ENCODE assay signal across 8 cellular contexts in genomic region chr3:141401584-141402475, GRCh38. TPM values are rescaled to one million over a fixed set of nuclear protein-coding genes. Genes with fewer than 3 reads are reported as not detected.
A peak's percentile ranks its signal among the peaks of the same experiment; 100 is the strongest.
DNase-seq lines count a peak whose midpoint lies in the region; ATAC-seq and TF ChIP-seq lines count a peak whose summit lies in the region.

No MANE protein-coding gene starts in this region.

- H3K36me3 Mint-ChIP-seq in brain, result peaks cover 48% of the 10 kb centered on the region

- H3K9me3 Mint-ChIP-seq in brain, result peaks cover 0 to 10% (median 8%) of the 10 kb centered on the region in 5 experiments

- DNase-seq in AG10803 (ENCODE audit: low read depth) (peak; percentile 51), SK-N-MC (ENCODE audit: low read depth, low spot score) (no peak), inferior parietal cortex (ENCODE audit: extremely low spot score) (peak; percentile 60), AML-193 (lab: John Stamatoyannopoulos, UW) (no peak)
- peak; percentile 44 to 55 for DNase-seq in stimulated activated CD4-positive, alpha-beta T cell treated with anti-CD3 and anti-CD28 coated beads, Interleukin-2, amount 100 ng/mL, for 24 hours

- TF ChIP-seq CTCF in AG10803 (conservative IDR thresholded peaks at IDR 0.05; ENCODE audit: low read length) (no peak), brain (conservative IDR thresholded peaks at IDR 0.05) (peak in 1 of 2 experiments; percentile 23)

- peaks cover 24% of the 10 kb centered on the region for H3K4me1 Mint-ChIP-seq in brain

- H3K4me3 ChIP-seq in AG10803 (ENCODE audit: low read length) (peak overlapping the region; percentile 61), SK-N-MC (peak overlapping the region; percentile 80)

- H3K36me3 ChIP-seq in SK-N-MC (ENCODE audit: insufficient read depth, low read length), result peaks cover 48% of the 10 kb centered on the region

- peak overlapping the region; percentile 79 for H3K9ac ChIP-seq in SK-N-MC (ENCODE audit: insufficient read length)

- peak overlapping the region; percentile 92 for H3K27ac ChIP-seq in SK-N-MC

- H3K4me3 Mint-ChIP-seq in brain, result peak overlapping the region; percentile 81 to 85 (median 82)

- peak; percentile 33 for ATAC-seq in GM18870 (IDR thresholded peaks at IDR 0.05; ENCODE audit: unreplicated experiment)
- peak; percentile 47 for ATAC-seq in HG03066 (IDR thresholded peaks at IDR 0.05; ENCODE audit: low read depth, unreplicated experiment)

- peak overlapping the region; percentile 76 to 93 (median 87) for H3K27ac Mint-ChIP-seq in brain

- H3K9me3 ChIP-seq in SK-N-MC (ENCODE audit: low read depth, low read length), result peaks cover 8% of the 10 kb centered on the region

- no peaks in the 10 kb centered on the region for H3K27me3 Mint-ChIP-seq in brain

RNA-seq across cellular contexts. Expression of gene ZBTB38, which starts 33.5 kb away (rescaled TPM):
- polyA plus RNA-seq in brain (ENCODE audit: insufficient read depth, low read depth, low replicate concordance), result 6.0 TPM

Comparison
In these comparisons a context has a peak if more than half of its experiments do, and no peak if none do; other contexts are left out.
1. DNase-seq: peak in AG10803 (single experiment), inferior parietal cortex (single experiment) and stimulated activated CD4-positive, alpha-beta T cell treated with anti-CD3 and anti-CD28 coated beads, Interleukin-2, amount 100 ng/mL, for 24 hours (2 of 2); none in SK-N-MC (single experiment) and AML-193 (0 of 2).